18 cellular contexts compared by ENCODE assay signal in the genomic region with DNA sequence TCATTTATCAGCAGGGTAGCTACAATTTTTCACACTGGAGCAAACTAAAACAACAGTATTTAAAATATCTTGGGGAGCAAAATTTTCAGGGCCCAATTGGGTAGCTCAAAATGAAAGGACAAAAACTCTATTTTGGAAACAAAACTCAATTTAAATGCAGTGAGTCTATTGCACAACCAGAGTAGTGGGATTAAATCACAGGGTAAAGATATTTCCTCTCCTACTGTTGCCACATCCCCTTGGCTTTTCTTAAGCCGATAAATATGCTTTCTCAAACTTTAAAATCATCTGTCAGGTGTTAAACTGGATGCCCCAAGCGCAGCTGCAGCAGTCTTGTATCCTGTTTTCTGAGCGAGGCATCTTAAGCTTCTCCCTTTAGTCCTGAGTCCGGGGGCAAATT.
"Had no signal": no experiment of that assay in that cellular context is flagged by ENCODE, and none has a peak within 500 bp of the region (broad histone marks: within the 10 kb centered on the region; RNA-seq: fewer than 3 reads in every experiment).

No MANE protein-coding gene starts in this region.

- H3K27me3 ChIP-seq: spleen, upper lobe of right lung had no signal

- FAIRE-seq: astrocyte, bronchial epithelial cell had no signal

- H3K9me3 ChIP-seq: thoracic aorta, upper lobe of right lung had no signal

- H3K4me1 ChIP-seq: spleen, upper lobe of right lung had no signal

- ATAC-seq: activated CD4-positive, alpha-beta T cell treated with anti-CD3 and anti-CD28 coated beads for 36 hours; activated CD8-positive, alpha-beta memory T cell treated with anti-CD3 and anti-CD28 coated beads, Interleukin-2, amount 10 ng/mL, durations not matched to agents 7 days and 5 days; activated naive CD8-positive, alpha-beta T cell treated with anti-CD3 and anti-CD28 coated beads, Interleukin-2, amount 50 U/mL, for 24 hours; sciatic nerve; stimulated activated naive CD8-positive, alpha-beta T cell treated with anti-CD3 and anti-CD28 coated beads, Interleukin-15, amount 100 ng/mL, for 72 hours; upper lobe of right lung had no signal

- DNase-seq: activated CD4-positive, alpha-beta memory T cell treated with anti-CD3 and anti-CD28 coated beads for 36 hours; activated CD4-positive, alpha-beta T cell treated with anti-CD3 and anti-CD28 coated beads for 36 hours; activated CD8-positive, alpha-beta memory T cell treated with anti-CD3 and anti-CD28 coated beads, Interleukin-2, amount 10 ng/mL, durations not matched to agents 7 days and 5 days; activated naive CD4-positive, alpha-beta T cell treated with anti-CD3 and anti-CD28 coated beads for 36 hours; activated naive CD8-positive, alpha-beta T cell treated with anti-CD3 and anti-CD28 coated beads, Interleukin-2, amount 50 U/mL, for 24 hours; activated T-cell treated with anti-CD3 and anti-CD28 coated beads, Interleukin-2, amount 50 U/mL, for 1 hour; dermis blood vessel endothelial cell; erythroblast; islet precursor cell; midbrain; spleen; stimulated activated naive CD8-positive, alpha-beta T cell treated with anti-CD3 and anti-CD28 coated beads, Interleukin-15, amount 100 ng/mL, for 72 hours; upper lobe of right lung had no signal

- H3K27ac ChIP-seq: spleen, thoracic aorta, upper lobe of right lung had no signal

- H3K4me3 ChIP-seq: lung, spleen, thoracic aorta, upper lobe of right lung had no signal

- H3K36me3 ChIP-seq: spleen, thoracic aorta, upper lobe of right lung had no signal
